11 cellular contexts compared by ENCODE assay signal in genomic region chr4:113682730-113683129, GRCh38.
DNase-seq lines count a peak whose midpoint lies in the region; ATAC-seq and TF ChIP-seq lines count a peak whose summit lies in the region.
"Had no signal": no experiment of that assay in that cellular context is flagged by ENCODE, and none has a peak within 500 bp of the region (broad histone marks: within the 10 kb centered on the region; RNA-seq: fewer than 3 reads in every experiment).

No MANE protein-coding gene starts in this region.

- peak overlapping the region; percentile 88 for H3K27ac Mint-ChIP-seq in activated naive CD8-positive, alpha-beta T cell treated with anti-CD3 and anti-CD28 coated beads for 36 hours
- H3K27ac Mint-ChIP-seq in natural killer cell = peak overlapping the region; percentile 57 to 80

- DNase-seq in SK-N-SH (no peak), natural killer cell (no peak), NCI-H1436 treated with DMSO at 0.1 percent for 48 hours (lab: John Stamatoyannopoulos, UW) (no peak), H4 (ENCODE audit: low spot score) (no peak), retina (no peak)
- no peak for DNase-seq in activated naive CD8-positive, alpha-beta T cell treated with anti-CD3 and anti-CD28 coated beads for 36 hours
- DNase-seq: H7, NCI-H226 had no signal

- H3K27ac ChIP-seq in SK-N-SH (ENCODE audit: low read depth in 2 of 2, low read length in 1 of 2) = peak overlapping the region in 1 of 2 experiments; percentile 58; a peak in 2 of 4 replicates
- H3K27ac ChIP-seq: neutrophil had no signal

- TF ChIP-seq RAD21 in SK-N-SH (IDR thresholded peaks at IDR 0.05; ENCODE audit: low read length) = no peak

- H3K36me3 ChIP-seq in SK-N-SH (replicated peaks in 1 of 2; ENCODE audit: control insufficient read depth in 1 of 2, insufficient read depth in 2 of 2, low read length in 1 of 2) = peaks cover 0 to 32% of the 10 kb centered on the region in 2 experiments
- H3K36me3 ChIP-seq: neutrophil had no signal

- no peak overlapping the region for H2AFZ ChIP-seq in SK-N-SH (ENCODE audit: low read depth)

- H3K9me3 Mint-ChIP-seq in activated naive CD8-positive, alpha-beta T cell treated with anti-CD3 and anti-CD28 coated beads for 36 hours = peaks cover 12% of the 10 kb centered on the region
- peaks cover 2% of the 10 kb centered on the region in 2 donors for H3K9me3 Mint-ChIP-seq in natural killer cell

- ATAC-seq in SK-N-SH treated with all-trans-retinoic acid at 6 μM for 48 hours (no peak), HG03159 (IDR thresholded peaks at IDR 0.05; ENCODE audit: unreplicated experiment) (peak; percentile 2), natural killer cell (no peak)

- no peaks in the 10 kb centered on the region for H4K20me1 ChIP-seq in SK-N-SH (ENCODE audit: insufficient read depth)

- H3K4me3 Mint-ChIP-seq in activated naive CD8-positive, alpha-beta T cell treated with anti-CD3 and anti-CD28 coated beads for 36 hours = peak overlapping the region; percentile 9
- no peak overlapping the region for H3K4me3 Mint-ChIP-seq in natural killer cell

- no peak for TF ChIP-seq EP300 in SK-N-SH (IDR thresholded peaks at IDR 0.05; ENCODE audit: borderline replicate concordance in 1 of 2, low read depth in 1 of 2, low read length in 1 of 2)

- intact Hi-C loops in natural killer cell (cut with micrococcal nuclease) = loop anchor here (2.0 kb wide), 1 partner anchor 14 kb away; no protein-coding TSS in a partner anchor

- H3K9ac ChIP-seq in SK-N-SH = no peak overlapping the region

- no peaks in the 10 kb centered on the region for H3K27me3 Mint-ChIP-seq in activated naive CD8-positive, alpha-beta T cell treated with anti-CD3 and anti-CD28 coated beads for 36 hours
- no peaks in the 10 kb centered on the region for H3K27me3 Mint-ChIP-seq in natural killer cell (ENCODE audit: low read depth in 2 of 2)

- H3K4me3 ChIP-seq in SK-N-SH (ENCODE audit: low read depth in 2 of 2, low read length in 1 of 2) = no peak overlapping the region

- peaks cover 6 to 17% of the 10 kb centered on the region in 2 experiments; a peak in 3 of 4 replicates for H3K4me1 ChIP-seq in SK-N-SH (ENCODE audit: control insufficient read depth in 1 of 2, insufficient read depth in 2 of 2, low read depth in 1 of 2, low read length in 1 of 2)

- CTCF ChIA-PET in SK-N-SH (lab: Yijun Ruan, JAX) = no interaction called here

- H3K27me3 ChIP-seq in SK-N-SH (ENCODE audit: insufficient read depth) = no peaks in the 10 kb centered on the region
- H3K27me3 ChIP-seq: neutrophil had no signal

- 93% methylated on average over 1 of the region's 1 CpG for WGBS in SK-N-SH (ENCODE audit: low lambda C conversion rate)

- H3K9me3 ChIP-seq in SK-N-SH = no peaks in the 10 kb centered on the region

- H3K79me2 ChIP-seq in SK-N-SH (ENCODE audit: insufficient read depth) = peaks cover 70% of the 10 kb centered on the region

- peaks cover 60% of the 10 kb centered on the region for H3K4me1 Mint-ChIP-seq in activated naive CD8-positive, alpha-beta T cell treated with anti-CD3 and anti-CD28 coated beads for 36 hours
- H3K4me1 Mint-ChIP-seq in natural killer cell = peaks cover 20 to 23% of the 10 kb centered on the region in 2 donors

- peaks cover 29% of the 10 kb centered on the region for H3F3A ChIP-seq in SK-N-SH (replicated peaks; ENCODE audit: insufficient read depth)

- H3K9me2 ChIP-seq in SK-N-SH = no peaks in the 10 kb centered on the region

- POLR2A ChIA-PET in SK-N-SH (lab: Yijun Ruan, JAX) = no interaction called here

- H3K4me2 ChIP-seq in SK-N-SH = no peak overlapping the region

- H3K36me3 Mint-ChIP-seq in activated naive CD8-positive, alpha-beta T cell treated with anti-CD3 and anti-CD28 coated beads for 36 hours = peaks cover 76% of the 10 kb centered on the region
- peaks cover 6% of the 10 kb centered on the region for H3K36me3 Mint-ChIP-seq in natural killer cell

- TF ChIP-seq CTCF in SK-N-SH (IDR thresholded peaks at IDR 0.05) = no peak
- TF ChIP-seq CTCF in natural killer cell (IDR thresholded peaks at IDR 0.05) = no peak

TF ChIP-seq in SK-N-SH, 30 proteins besides CTCF, POLR2A, EP300 and RAD21 (continues in another document):
- TF ChIP-seq MEF2A (IDR thresholded peaks at IDR 0.05; ENCODE audit: borderline replicate concordance, low read depth) (0 out of 2 replicates have a peak, but pooled peaks have one; percentile 17), MXI1 (IDR thresholded peaks at IDR 0.05; ENCODE audit: low read depth, low read length) (no peak), FOXM1 (IDR thresholded peaks at IDR 0.05; ENCODE audit: low read depth) (no peak), YY1 (IDR thresholded peaks at IDR 0.05; ENCODE audit: low read depth) (no peak), EZH2phosphoT487 (IDR thresholded peaks at IDR 0.05; ENCODE audit: borderline replicate concordance, low read depth) (no peak), PBX3 (IDR thresholded peaks at IDR 0.05) (peak; percentile 21; the same call in 1 of the 2 replicates), CHD2 (IDR thresholded peaks at IDR 0.05; ENCODE audit: low read length, partially characterized antibody) (no peak), TEAD4 (IDR thresholded peaks at IDR 0.05; ENCODE audit: borderline replicate concordance, insufficient read depth) (0 out of 2 replicates have a peak, but pooled peaks have one; percentile 15), JUND (IDR thresholded peaks at IDR 0.05) (peak; percentile 39), SMC3 (IDR thresholded peaks at IDR 0.05; ENCODE audit: low read depth, low read length) (no peak), RCOR1 (IDR thresholded peaks at IDR 0.05; ENCODE audit: low read length) (no peak), FOSL2 (IDR thresholded peaks at IDR 0.05; ENCODE audit: borderline replicate concordance, low read depth) (0 out of 2 replicates have a peak, but pooled peaks have one; percentile 31)
- TF ChIP-seq, protein P1, sequence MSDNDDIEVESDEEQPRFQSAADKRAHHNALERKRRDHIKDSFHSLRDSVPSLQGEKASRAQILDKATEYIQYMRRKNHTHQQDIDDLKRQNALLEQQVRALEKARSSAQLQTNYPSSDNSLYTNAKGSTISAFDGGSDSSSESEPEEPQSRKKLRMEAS (IDR thresholded peaks at IDR 0.05; ENCODE audit: low read depth) = no peak

TF ChIP-seq in SK-N-SH treated with all-trans-retinoic acid at 6 μM for 48 hours, 23 proteins besides CTCF, POLR2A, EP300 and RAD21:
- TF ChIP-seq ZNF70 (CRISPR knock-in tag; IDR thresholded peaks at IDR 0.05) (no peak), RARB (CRISPR knock-in tag; IDR thresholded peaks at IDR 0.05) (no peak), BACH2 (CRISPR knock-in tag; IDR thresholded peaks at IDR 0.05; ENCODE audit: borderline replicate concordance) (no peak), ZNF565 (CRISPR knock-in tag; conservative IDR thresholded peaks at IDR 0.05; ENCODE audit: low read depth) (no peak), ISL1 (CRISPR knock-in tag; IDR thresholded peaks at IDR 0.05) (no peak), ARNTL (CRISPR knock-in tag; IDR thresholded peaks at IDR 0.05; ENCODE audit: borderline replicate concordance, low read depth) (no peak), OSR1 (CRISPR knock-in tag; IDR thresholded peaks at IDR 0.05) (no peak), TCF4 (CRISPR knock-in tag; IDR thresholded peaks at IDR 0.05; ENCODE audit: borderline replicate concordance) (no peak), ZFP3 (CRISPR knock-in tag; IDR thresholded peaks at IDR 0.05) (no peak), GLIS3 (CRISPR knock-in tag; IDR thresholded peaks at IDR 0.05) (no peak), PPARA (CRISPR knock-in tag; IDR thresholded peaks at IDR 0.05; ENCODE audit: borderline replicate concordance) (no peak)
- TF ChIP-seq, protein P2, sequence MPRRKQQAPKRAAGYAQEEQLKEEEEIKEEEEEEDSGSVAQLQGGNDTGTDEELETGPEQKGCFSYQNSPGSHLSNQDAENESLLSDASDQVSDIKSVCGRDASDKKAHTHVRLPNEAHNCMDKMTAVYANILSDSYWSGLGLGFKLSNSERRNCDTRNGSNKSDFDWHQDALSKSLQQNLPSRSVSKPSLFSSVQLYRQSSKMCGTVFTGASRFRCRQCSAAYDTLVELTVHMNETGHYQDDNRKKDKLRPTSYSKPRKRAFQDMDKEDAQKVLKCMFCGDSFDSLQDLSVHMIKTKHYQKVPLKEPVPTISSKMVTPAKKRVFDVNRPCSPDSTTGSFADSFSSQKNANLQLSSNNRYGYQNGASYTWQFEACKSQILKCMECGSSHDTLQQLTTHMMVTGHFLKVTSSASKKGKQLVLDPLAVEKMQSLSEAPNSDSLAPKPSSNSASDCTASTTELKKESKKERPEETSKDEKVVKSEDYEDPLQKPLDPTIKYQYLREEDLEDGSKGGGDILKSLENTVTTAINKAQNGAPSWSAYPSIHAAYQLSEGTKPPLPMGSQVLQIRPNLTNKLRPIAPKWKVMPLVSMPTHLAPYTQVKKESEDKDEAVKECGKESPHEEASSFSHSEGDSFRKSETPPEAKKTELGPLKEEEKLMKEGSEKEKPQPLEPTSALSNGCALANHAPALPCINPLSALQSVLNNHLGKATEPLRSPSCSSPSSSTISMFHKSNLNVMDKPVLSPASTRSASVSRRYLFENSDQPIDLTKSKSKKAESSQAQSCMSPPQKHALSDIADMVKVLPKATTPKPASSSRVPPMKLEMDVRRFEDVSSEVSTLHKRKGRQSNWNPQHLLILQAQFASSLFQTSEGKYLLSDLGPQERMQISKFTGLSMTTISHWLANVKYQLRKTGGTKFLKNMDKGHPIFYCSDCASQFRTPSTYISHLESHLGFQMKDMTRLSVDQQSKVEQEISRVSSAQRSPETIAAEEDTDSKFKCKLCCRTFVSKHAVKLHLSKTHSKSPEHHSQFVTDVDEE (CRISPR knock-in tag; IDR thresholded peaks at IDR 0.05) = no peak
